ENCODE assay signal across 7 cellular contexts in the genomic region with DNA sequence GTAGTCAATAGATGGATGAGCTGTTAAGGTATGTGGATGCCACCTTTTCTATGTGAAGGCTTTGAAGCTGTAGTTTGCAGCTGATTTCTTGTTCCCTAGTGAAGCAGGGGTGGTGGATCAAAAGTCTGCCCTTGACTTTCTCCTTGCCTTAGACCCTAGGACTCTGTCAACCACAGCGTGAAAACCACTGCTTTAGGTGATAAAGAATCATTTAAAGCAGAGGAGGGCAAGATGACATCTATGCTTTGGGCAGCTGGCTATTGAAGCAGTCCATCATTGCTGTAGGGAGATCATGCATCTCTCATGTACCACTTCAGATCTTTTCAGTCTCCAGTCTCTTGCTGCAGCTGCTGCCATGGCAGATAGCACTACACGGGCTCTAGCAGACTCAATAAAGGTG.
"Had no signal": no experiment of that assay in that cellular context is flagged by ENCODE, and none has a peak within 500 bp of the region (broad histone marks: within the 10 kb centered on the region; RNA-seq: fewer than 3 reads in every experiment).

No MANE protein-coding gene starts in this region.

- H3K4me1 Mint-ChIP-seq: GM23338, H9, IgD-negative memory B cell had no signal

- FAIRE-seq: H1, H54 had no signal

- ATAC-seq: GM23338 had no signal

- H3K9me3 Mint-ChIP-seq: GM23338, H9 had no signal

- H3K4me2 ChIP-seq: GM23338 had no signal

- DNase-seq: H9, HCEC 1CT, KBM-7 had no signal

- H2AFZ ChIP-seq: GM23338 had no signal

- H3K4me3 ChIP-seq: GM23338 had no signal

- H3K27ac Mint-ChIP-seq: GM23338, H9 had no signal

- H3K4me3 Mint-ChIP-seq: GM23338, H9, IgD-negative memory B cell had no signal

- H3K36me3 Mint-ChIP-seq: IgD-negative memory B cell had no signal
